Comparison of ENCODE assay signal across 8 cellular contexts in genomic region chr12:6567824-6568617, GRCh38. TPM values are rescaled to one million over a fixed set of nuclear protein-coding genes. Genes with fewer than 3 reads are reported as not detected.
DNase-seq lines count a peak whose midpoint lies in the region; ATAC-seq and TF ChIP-seq lines count a peak whose summit lies in the region.

Gene NOP2, minus strand, starts transcription at chr12:6568291. Its CDS starts 373 bp downstream, at chr12:6567918.

- H3K27ac Mint-ChIP-seq in T-helper 1 cell treated with Interleukin-12 subunit alpha and Interleukin-12 subunit beta and Interleukin-4 antibody, amounts not matched to agents 30 μg/mL and 1 μg/mL, for 36 hours = peak within 1 kb of the TSS; percentile 99
- H3K27ac Mint-ChIP-seq in progenitor cell of endocrine pancreas = peak within 1 kb of the TSS; percentile 93

- intact Hi-C loops in adrenal gland (cut with DNase I) = loop anchor here in 1 of 2 donors (5.0 kb wide), 1 partner anchor 34 kb away; no protein-coding TSS in a partner anchor
- intact Hi-C loops in left cardiac atrium (cut with DNase I) = loop anchor here in 1 of 2 donors (5.0 kb wide), 1 partner anchor 39 kb away; the partner anchor contains the start of gene CHD4
- intact Hi-C loops in upper lobe of right lung (cut with DNase I) = no loop called here

- H3K9me3 ChIP-seq in adrenal gland (replicated peaks in 1 of 3) (no peaks in the 10 kb centered on the region), upper lobe of right lung (no peaks in the 10 kb centered on the region)

- H3K27me3 ChIP-seq in adrenal gland = no peaks in the 10 kb centered on the region
- no peaks in the 10 kb centered on the region for H3K27me3 ChIP-seq in upper lobe of right lung

- H3K27me3 Mint-ChIP-seq in T-helper 1 cell treated with Interleukin-12 subunit alpha and Interleukin-12 subunit beta and Interleukin-4 antibody, amounts not matched to agents 30 μg/mL and 1 μg/mL, for 36 hours (ENCODE audit: low read depth) = no peaks in the 10 kb centered on the region
- H3K27me3 Mint-ChIP-seq in progenitor cell of endocrine pancreas = no peaks in the 10 kb centered on the region

- H3K36me3 Mint-ChIP-seq in T-helper 1 cell treated with Interleukin-12 subunit alpha and Interleukin-12 subunit beta and Interleukin-4 antibody, amounts not matched to agents 30 μg/mL and 1 μg/mL, for 36 hours (ENCODE audit: low read depth) = peaks cover 53% of the 10 kb centered on the region
- peaks cover 36% of the 10 kb centered on the region for H3K36me3 Mint-ChIP-seq in progenitor cell of endocrine pancreas (ENCODE audit: insufficient read depth)

- no peaks in the 10 kb centered on the region for H3K9me3 Mint-ChIP-seq in T-helper 1 cell treated with Interleukin-12 subunit alpha and Interleukin-12 subunit beta and Interleukin-4 antibody, amounts not matched to agents 30 μg/mL and 1 μg/mL, for 36 hours
- H3K9me3 Mint-ChIP-seq in progenitor cell of endocrine pancreas (ENCODE audit: low read depth) = no peaks in the 10 kb centered on the region

- H3K4me3 Mint-ChIP-seq in T-helper 1 cell treated with Interleukin-12 subunit alpha and Interleukin-12 subunit beta and Interleukin-4 antibody, amounts not matched to agents 30 μg/mL and 1 μg/mL, for 36 hours = peak within 1 kb of the TSS; percentile 100
- H3K4me3 Mint-ChIP-seq in progenitor cell of endocrine pancreas (ENCODE audit: low read depth) = peak within 1 kb of the TSS; percentile 99

- peaks cover 22% of the 10 kb centered on the region for H3K4me1 Mint-ChIP-seq in T-helper 1 cell treated with Interleukin-12 subunit alpha and Interleukin-12 subunit beta and Interleukin-4 antibody, amounts not matched to agents 30 μg/mL and 1 μg/mL, for 36 hours (ENCODE audit: low read depth)
- H3K4me1 Mint-ChIP-seq in progenitor cell of endocrine pancreas (ENCODE audit: low read depth) = peaks cover 15% of the 10 kb centered on the region

- TF ChIP-seq CTCF in GM12865 (IDR thresholded peaks at IDR 0.05; ENCODE audit: insufficient read depth, low read depth, low read length, missing control alignments) = no peak
- TF ChIP-seq CTCF in adrenal gland (IDR thresholded peaks at IDR 0.05) = no peak
- TF ChIP-seq CTCF in progenitor cell of endocrine pancreas (IDR thresholded peaks at IDR 0.05; ENCODE audit: unreplicated experiment) = peak; percentile 19
- no peak for TF ChIP-seq CTCF in upper lobe of right lung (IDR thresholded peaks at IDR 0.05)

- 0 to 1% (median 0%) methylated on average over 30 to 71 of the region's 71 CpGs for WGBS in adrenal gland, 4 donors

- peak; percentile 94 for DNase-seq in GM12865 (ENCODE audit: low read depth)
- DNase-seq in NCI-H1694 (lab: John Stamatoyannopoulos, UW) = peak; percentile 80
- peak; percentile 89 to 95 (median 92) for DNase-seq in adrenal gland
- DNase-seq in left cardiac atrium = peak; percentile 95
- peak; percentile 93 for DNase-seq in progenitor cell of endocrine pancreas (ENCODE audit: low spot score, unreplicated experiment)
- DNase-seq in upper lobe of right lung = peak; percentile 97

- TF ChIP-seq POLR2A in adrenal gland (IDR thresholded peaks at IDR 0.05) = peak; percentile 32 to 51

- H3K27ac ChIP-seq in adrenal gland = peak within 1 kb of the TSS; percentile 6 to 89 (median 86)
- H3K27ac ChIP-seq in upper lobe of right lung = peak within 1 kb of the TSS; percentile 80

- H3K36me3 ChIP-seq in adrenal gland (replicated peaks in 1 of 2) (peaks cover 0 to 76% of the 10 kb centered on the region in 2 donors), upper lobe of right lung (peaks cover 71% of the 10 kb centered on the region)

- H3K4me1 ChIP-seq in adrenal gland (replicated peaks in 1 of 2) (peaks cover 7 to 14% of the 10 kb centered on the region in 2 donors), upper lobe of right lung (peaks cover 14% of the 10 kb centered on the region)

- ATAC-seq in HG02798 (IDR thresholded peaks at IDR 0.05; ENCODE audit: poor library complexity, unreplicated experiment) (peak; percentile 92), left cardiac atrium (peak; percentile 97), upper lobe of right lung (peak; percentile 98)

- H3K4me3 ChIP-seq in GM12865 (ENCODE audit: low read depth, low read length) (peak within 1 kb of the TSS; percentile 76), adrenal gland (peak within 1 kb of the TSS; percentile 0 to 54 (median 48)), upper lobe of right lung (peak within 1 kb of the TSS; percentile 69)

RNA-seq across cellular contexts. Expression of gene NOP2, which starts in this region (rescaled TPM):
- total RNA-seq in adrenal gland = 10 to 100 TPM in 7 of 8 donors, 1 to 10 TPM in 1; 7.7 to 34.7 (median 25.1) TPM
- polyA plus RNA-seq in adrenal gland = 10 to 100 TPM; 43.2 to 95.5 (median 63.8) TPM
- total RNA-seq in left cardiac atrium = 10 to 100 TPM; 16.0 to 30.5 TPM
- 95.9 and 96.0 TPM in 2 replicates for total RNA-seq in progenitor cell of endocrine pancreas
- total RNA-seq in upper lobe of right lung = 32.2 TPM

Comparison
In these comparisons a context has a peak if more than half of its experiments do, and no peak if none do; other contexts are left out.
1. Peak in every context shown above with its lines: DNase-seq, ATAC-seq, H3K4me3 ChIP-seq and H3K27ac ChIP-seq.